ENCODE assay signal across 18 cellular contexts in the genomic region with DNA sequence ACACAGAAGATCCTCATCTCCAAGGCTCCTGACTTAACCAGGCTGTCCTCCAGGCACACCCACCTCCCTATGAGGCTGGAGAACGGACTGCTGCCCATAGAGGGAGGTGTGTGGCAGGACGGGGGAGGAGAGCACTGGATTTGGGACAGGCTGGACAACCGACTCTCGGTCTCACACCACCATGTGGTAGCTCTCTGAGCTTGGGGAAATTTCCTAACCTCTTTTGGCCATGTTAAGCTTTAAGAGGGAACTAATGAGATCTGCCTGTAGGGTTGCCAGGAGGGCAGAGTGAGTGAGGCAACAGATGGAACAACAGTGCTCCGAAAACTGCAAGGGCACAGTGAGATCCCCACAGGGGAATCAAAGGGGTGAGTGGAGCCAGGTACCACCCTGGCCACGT. TPM values are rescaled to one million over a fixed set of nuclear protein-coding genes. Genes with fewer than 3 reads are reported as not detected.
DNase-seq lines count a peak whose midpoint lies in the region; ATAC-seq lines count a peak whose summit lies in the region.
"Had no signal": no experiment of that assay in that cellular context is flagged by ENCODE, and none has a peak within 500 bp of the region (broad histone marks: within the 10 kb centered on the region; RNA-seq: fewer than 3 reads in every experiment).

No MANE protein-coding gene starts in this region.

- H3K9me3 ChIP-seq in neuronal stem cell (replicated peaks in 1 of 2; ENCODE audit: control insufficient read depth in 2 of 2, insufficient read depth in 1 of 2, low read depth in 1 of 2, low read length in 2 of 2) = no peaks in the 10 kb centered on the region
- H3K9me3 ChIP-seq: HAP-1, left ventricle myocardium inferior, spleen, upper lobe of left lung had no signal

- no peak overlapping the region for H3K9ac ChIP-seq in neuronal stem cell (ENCODE audit: low read depth, low read length, poor library complexity)

- peaks cover 9 to 12% of the 10 kb centered on the region in 2 donors for H3K4me1 ChIP-seq in neuronal stem cell (ENCODE audit: control insufficient read depth in 2 of 2, insufficient read depth in 1 of 2, low read depth in 1 of 2, low read length in 2 of 2)
- H3K4me1 ChIP-seq: left ventricle myocardium inferior, spleen, upper lobe of left lung had no signal

- H2BK15ac ChIP-seq in neuronal stem cell (ENCODE audit: low read length) = peak overlapping the region; percentile 22

- no peak overlapping the region for H3K27ac ChIP-seq in neuronal stem cell (replicated peaks; ENCODE audit: low read length)
- H3K27ac ChIP-seq: left ventricle myocardium inferior, spleen, upper lobe of left lung had no signal

- H3K23ac ChIP-seq in neuronal stem cell (ENCODE audit: low read depth, low read length, poor library complexity) = no peak overlapping the region

- DNase-seq in DMS 273 treated with DMSO at 0.1 percent for 48 hours (lab: John Stamatoyannopoulos, UW) = peak; percentile 67
- peak; percentile 44 for DNase-seq in NCI-H1694 (lab: John Stamatoyannopoulos, UW)
- peak; percentile 74 for DNase-seq in cerebellum (ENCODE audit: low spot score)
- no peak for DNase-seq in neuronal stem cell (ENCODE audit: low spot score)
- no peak for DNase-seq in SK-N-DZ (ENCODE audit: low spot score)
- no peak for DNase-seq in activated effector memory CD4-positive, alpha-beta T cell treated with Interleukin-2 at 50 U/mL for 16 hours
- DNase-seq in SKM-1 treated with dmso at 0.1 percent for 144 hours (lab: John Stamatoyannopoulos, UW; ENCODE audit: unreplicated experiment) = no peak
- DNase-seq: activated CD4-positive, CD25-positive, alpha-beta regulatory T cell; amniotic stem cell; CD8-positive, alpha-beta memory T cell; left ventricle myocardium inferior; NCI-H748 treated with DMSO at 0.1 percent for 48 hours; spleen; stimulated activated naive CD4-positive, alpha-beta T cell treated with Interleukin-2 at 50 U/mL for 16 hours had no signal

- peak overlapping the region; percentile 5 for H3K14ac ChIP-seq in neuronal stem cell (ENCODE audit: low read length)

- H2AFZ ChIP-seq in neuronal stem cell (ENCODE audit: low read length) = no peak overlapping the region

- no peak overlapping the region for H4K8ac ChIP-seq in neuronal stem cell (ENCODE audit: low read depth, low read length)

- H3K18ac ChIP-seq in neuronal stem cell (ENCODE audit: low read length) = no peak overlapping the region

- peak overlapping the region; percentile 77 for H2AK5ac ChIP-seq in neuronal stem cell (ENCODE audit: low read depth, low read length)

- no peak overlapping the region for H2BK5ac ChIP-seq in neuronal stem cell (ENCODE audit: low read length)

- no CpG with 5 or more reads among the region's 6 CpGs for WGBS in neuronal stem cell (ENCODE audit: extremely low coverage in 2 of 2, insufficient read length in 2 of 2, insufficient replicate concordance in 1 of 2), 2 donors

- no peak overlapping the region for H2BK12ac ChIP-seq in neuronal stem cell (ENCODE audit: low read length)

- H3K79me1 ChIP-seq in neuronal stem cell (ENCODE audit: low read depth, low read length) = no peaks in the 10 kb centered on the region

- no peaks in the 10 kb centered on the region for H3K36me3 ChIP-seq in neuronal stem cell (replicated peaks in 1 of 2; ENCODE audit: control insufficient read depth in 2 of 2, insufficient read depth in 2 of 2, low read length in 2 of 2)
- H3K36me3 ChIP-seq: HAP-1, left ventricle myocardium inferior, spleen, upper lobe of left lung had no signal

- ATAC-seq in GM18873 (IDR thresholded peaks at IDR 0.05; ENCODE audit: low FRiP score, unreplicated experiment) = no peak

- no peak overlapping the region for H3K4me3 ChIP-seq in neuronal stem cell (ENCODE audit: low read length in 2 of 2)
- H3K4me3 ChIP-seq: HAP-1, left ventricle myocardium inferior, spleen, upper lobe of left lung had no signal

- no peak overlapping the region for H2BK120ac ChIP-seq in neuronal stem cell (ENCODE audit: low read depth, low read length)

- no peak overlapping the region for H3K4me2 ChIP-seq in neuronal stem cell (ENCODE audit: insufficient read depth, low read length, poor library complexity, severe bottlenecking)

- H3K27me3 ChIP-seq in neuronal stem cell (ENCODE audit: control insufficient read depth in 3 of 3, insufficient read depth in 3 of 3, low read depth in 1 of 3, low read length in 3 of 3) = peaks cover 0 to 3% (median 0%) of the 10 kb centered on the region in 3 experiments
- H3K27me3 ChIP-seq: spleen, upper lobe of left lung had no signal

- no peak overlapping the region for H3K4ac ChIP-seq in neuronal stem cell (ENCODE audit: low read length)

- no peak overlapping the region for H4K91ac ChIP-seq in neuronal stem cell (ENCODE audit: low read depth, low read length, poor library complexity)

RNA-seq across cellular contexts. Expression of a gene that starts 32.7 kb away (rescaled TPM):
- total RNA-seq in cerebellum = 5.0 TPM
- polyA plus RNA-seq in neuronal stem cell (2013, experiment 1 of 2) = 0.82 TPM
- polyA plus RNA-seq in neuronal stem cell (2013, experiment 2 of 2) = 0.83 TPM
- polyA plus RNA-seq in SK-N-DZ (2014; cell fraction: cytosol; rRNA removed) = 1.3 and 2.5 TPM in 2 replicates
- 1.6 and 2.1 TPM in 2 replicates for polyA plus RNA-seq in SK-N-DZ (2014; cell fraction: nucleus; rRNA removed)
- total RNA-seq: MCF 10A had no signal
- polyA plus RNA-seq: CD8-positive, alpha-beta memory T cell had no signal

RNA-seq across cellular contexts. Expression of a gene that starts 43.7 kb away (rescaled TPM):
- total RNA-seq in cerebellum = 32.9 TPM
- 47.7 TPM for polyA plus RNA-seq in neuronal stem cell (2013, experiment 1 of 2)
- polyA plus RNA-seq in neuronal stem cell (2013, experiment 2 of 2) = 47.1 TPM
- 77.9 and 97.6 TPM in 2 replicates for polyA plus RNA-seq in SK-N-DZ (2014; cell fraction: cytosol; rRNA removed)
- 159 and 168 TPM in 2 replicates for polyA plus RNA-seq in SK-N-DZ (2014; cell fraction: nucleus; rRNA removed)

RNA-seq across cellular contexts. Expression of a gene that starts 51.7 kb away (rescaled TPM):
- total RNA-seq in cerebellum = 221 TPM
- 181 TPM for polyA plus RNA-seq in neuronal stem cell (2013, experiment 1 of 2)
- 177 TPM for polyA plus RNA-seq in neuronal stem cell (2013, experiment 2 of 2)
- polyA plus RNA-seq in SK-N-DZ (2014; cell fraction: cytosol; rRNA removed) = 169 and 202 TPM in 2 replicates
- 285 and 326 TPM in 2 replicates for polyA plus RNA-seq in SK-N-DZ (2014; cell fraction: nucleus; rRNA removed)

Comparison
In these comparisons a context has a peak if more than half of its experiments do, and no peak if none do; other contexts are left out.
1. DNase-seq: peak in DMS 273 treated with DMSO at 0.1 percent for 48 hours (single experiment), NCI-H1694 (single experiment) and cerebellum (single experiment); none in neuronal stem cell (single experiment), SK-N-DZ (single experiment), activated effector memory CD4-positive, alpha-beta T cell treated with Interleukin-2 at 50 U/mL for 16 hours (single experiment) and SKM-1 treated with dmso at 0.1 percent for 144 hours (single experiment).